Comparison of ENCODE assay signal across 8 cellular contexts in genomic region chr16:11257131-11257938, GRCh38. TPM values are rescaled to one million over a fixed set of nuclear protein-coding genes. Genes with fewer than 3 reads are reported as not detected.
DNase-seq lines count a peak whose midpoint lies in the region; ATAC-seq and TF ChIP-seq lines count a peak whose summit lies in the region.

No MANE protein-coding gene starts in this region.

- peak; percentile 83 to 90 for TF ChIP-seq CTCF in mammary epithelial cell (conservative IDR thresholded peaks at IDR 0.05 in 1 of 2, IDR thresholded peaks at IDR 0.05 in 1 of 2; ENCODE audit: extremely low read depth in 1 of 2, insufficient read depth in 1 of 2, low read depth in 1 of 2, low read length in 2 of 2)
- peak; percentile 88 for TF ChIP-seq CTCF in retinal pigment epithelial cell (conservative IDR thresholded peaks at IDR 0.05; ENCODE audit: low read depth, low read length)

- H2AFZ ChIP-seq in mammary epithelial cell (ENCODE audit: low read depth, low read length): peak overlapping the region; percentile 87

- no peaks in the 10 kb centered on the region for H4K20me1 ChIP-seq in mammary epithelial cell (ENCODE audit: insufficient read depth, low read length)

- no peaks in the 10 kb centered on the region for H3K36me3 ChIP-seq in mammary epithelial cell (ENCODE audit: insufficient read depth, low read length)
- H3K36me3 ChIP-seq in iPS-18a (ENCODE audit: control insufficient read depth, low read depth, low read length): peaks cover 5% of the 10 kb centered on the region

- CTCF ChIA-PET in mammary epithelial cell (lab: Charles Lee; ENCODE audit: low non-redundant PET): no interaction called here

- H3K4me2 ChIP-seq in mammary epithelial cell (ENCODE audit: insufficient read depth, low read depth, low read length): peak overlapping the region; percentile 95

- H3K27ac ChIP-seq in mammary epithelial cell (ENCODE audit: insufficient read depth, low read depth, low read length) (peak overlapping the region; percentile 60), iPS-18a (ENCODE audit: low read length) (no peak overlapping the region)

- H3K9ac ChIP-seq in mammary epithelial cell (ENCODE audit: insufficient read depth, low read length) (peak overlapping the region; percentile 83), iPS-18a (ENCODE audit: low read length) (no peak overlapping the region)

- in situ Hi-C loops in mammary epithelial cell (cut with MboI; ENCODE audit: low sequenced_read_pairs in 2 of 2): loop anchor here in 1 of 2 donors (5.0 kb wide), 1 partner anchor 295 kb away; no protein-coding TSS in a partner anchor

- H3K9me3 ChIP-seq in mammary epithelial cell (replicated peaks; ENCODE audit: insufficient read depth, low read length) (no peaks in the 10 kb centered on the region), iPS-18a (ENCODE audit: control insufficient read depth, low read depth, low read length) (no peaks in the 10 kb centered on the region)

- BruUV-seq in mammary epithelial cell (replicated peaks; lab: Mats Ljungman, UMichigan): no TSS peak

- intact Hi-C loops in mammary epithelial cell (cut with micrococcal nuclease): loop anchor here (1.0 to 5.0 kb wide), 4 partner anchors 75 to 293 kb away; no protein-coding TSS in a partner anchor

- H3K27me3 ChIP-seq in mammary epithelial cell (ENCODE audit: insufficient read depth, low read length): no peaks in the 10 kb centered on the region
- no peaks in the 10 kb centered on the region for H3K27me3 ChIP-seq in iPS-18a (ENCODE audit: control insufficient read depth, insufficient read depth, low read length)

- WGBS in mammary epithelial cell (ENCODE audit: low coverage, missing lambda C conversion rate): 25% methylated on average over 21 of the region's 21 CpGs

- peaks cover 22% of the 10 kb centered on the region for H3K79me2 ChIP-seq in mammary epithelial cell (ENCODE audit: insufficient read depth, low read length)

- H3K4me3 ChIP-seq in mammary epithelial cell (replicated peaks in 1 of 3; ENCODE audit: insufficient read depth in 1 of 3, low read depth in 2 of 3, low read length in 3 of 3) (peak overlapping the region; percentile 65 to 79 (median 68)), iPS-18a (ENCODE audit: low read length) (peak overlapping the region; percentile 75), retinal pigment epithelial cell (ENCODE audit: low read length) (peak overlapping the region; percentile 83)

- ATAC-seq in GM21529 (IDR thresholded peaks at IDR 0.05; ENCODE audit: unreplicated experiment): no peak

- dilution Hi-C loops in mammary epithelial cell (cut with HindIII; ENCODE audit: low sequenced_read_pairs): loop anchor here (5.0 kb wide), 1 partner anchor 40 kb away; no protein-coding TSS in a partner anchor

- peaks cover 23% of the 10 kb centered on the region for H3K4me1 ChIP-seq in mammary epithelial cell (ENCODE audit: insufficient read depth, low read length)
- H3K4me1 ChIP-seq in iPS-18a (ENCODE audit: control insufficient read depth, low read depth, low read length): peaks cover 12% of the 10 kb centered on the region

- peak; percentile 74 for DNase-seq in SIG-M5 treated with dmso at 0.1 percent for 504 hours (lab: John Stamatoyannopoulos, UW; ENCODE audit: unreplicated experiment)
- DNase-seq in SIG-M5 (lab: John Stamatoyannopoulos, UW): no peak
- peak; percentile 56 to 73 for DNase-seq in NCI-H1930 (lab: John Stamatoyannopoulos, UW)
- peak; percentile 34 for DNase-seq in T-helper 9 cell
- DNase-seq in mammary epithelial cell: peak; percentile 72
- DNase-seq in retinal pigment epithelial cell (ENCODE audit: low read depth): peak; percentile 39

RNA-seq across cellular contexts. Expression of gene SOCS1, which starts 1.3 kb away (rescaled TPM):
- total RNA-seq in mammary epithelial cell: 1 to 10 TPM; 2.0 to 7.9 TPM
- 3.5 TPM for polyA plus RNA-seq in mammary epithelial cell
- polyA minus RNA-seq in mammary epithelial cell: 1.4 TPM

RNA-seq across cellular contexts. Expression of gene TNP2, which starts 11.8 kb away (rescaled TPM):
- not detected for total RNA-seq in mammary epithelial cell
- not detected for polyA plus RNA-seq in mammary epithelial cell
- polyA minus RNA-seq in mammary epithelial cell: not detected

RNA-seq across cellular contexts. Expression of gene PRM3, which starts 16.1 kb away (rescaled TPM):
- not detected for total RNA-seq in mammary epithelial cell
- polyA plus RNA-seq in mammary epithelial cell: not detected
- polyA minus RNA-seq in mammary epithelial cell: not detected

RNA-seq across cellular contexts. Expression of gene PRM2, which starts 18.9 kb away (rescaled TPM):
- not detected for total RNA-seq in mammary epithelial cell
- polyA plus RNA-seq in mammary epithelial cell: not detected
- polyA minus RNA-seq in mammary epithelial cell: not detected

RNA-seq across cellular contexts. Expression of gene PRM1, which starts 23.8 kb away (rescaled TPM):
- not detected for total RNA-seq in mammary epithelial cell
- polyA plus RNA-seq in mammary epithelial cell: not detected
- polyA minus RNA-seq in mammary epithelial cell: not detected
